Comparison of ENCODE assay signal across 8 cellular contexts in the genomic region with DNA sequence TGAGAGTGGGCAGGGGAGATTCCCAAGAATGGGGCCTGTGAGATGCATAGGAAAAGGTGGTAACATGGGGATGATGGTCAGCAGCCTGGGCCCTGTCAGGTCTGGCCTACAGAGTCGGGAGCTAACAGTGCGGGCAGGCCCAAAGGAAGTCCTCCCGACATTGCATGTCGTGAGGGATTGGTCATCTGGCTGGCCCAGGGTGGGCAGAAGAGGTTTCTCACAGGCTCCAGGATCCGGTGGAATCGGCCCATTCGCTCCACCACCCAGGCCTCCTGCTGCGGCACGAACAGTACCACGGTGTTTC. TPM values are rescaled to one million over a fixed set of nuclear protein-coding genes. Genes with fewer than 3 reads are reported as not detected.
A peak's percentile ranks its signal among the peaks of the same experiment; 100 is the strongest.
DNase-seq lines count a peak whose midpoint lies in the region; ATAC-seq, FAIRE-seq and TF ChIP-seq lines count a peak whose summit lies in the region.

No MANE protein-coding gene starts in this region.

- TF ChIP-seq CTCF in AG04449 (IDR thresholded peaks at IDR 0.05; ENCODE audit: insufficient read depth, low read length, missing control alignments): no peak

- H3K4me1 ChIP-seq in GM23248 (ENCODE audit: insufficient read depth) (peaks cover 5% of the 10 kb centered on the region; the same call in 1 of the 2 replicates), right cardiac atrium (ENCODE audit: control insufficient read depth, insufficient read depth, low read length) (no peaks in the 10 kb centered on the region), small intestine (ENCODE audit: control insufficient read depth in 2 of 2, insufficient read depth in 1 of 2, low read depth in 1 of 2, low read length in 1 of 2) (peaks cover 0 to 4% of the 10 kb centered on the region in 2 donors)

- no peaks in the 10 kb centered on the region for H3K27me3 Mint-ChIP-seq in activated CD4-positive, alpha-beta memory T cell treated with anti-CD3 and anti-CD28 coated beads, Interleukin-2, amount 10 ng/mL, durations not matched to agents 7 days and 5 days

- H3K4me3 Mint-ChIP-seq in activated CD4-positive, alpha-beta memory T cell treated with anti-CD3 and anti-CD28 coated beads, Interleukin-2, amount 10 ng/mL, durations not matched to agents 7 days and 5 days: peak overlapping the region; percentile 80

- H3K4me1 Mint-ChIP-seq in activated CD4-positive, alpha-beta memory T cell treated with anti-CD3 and anti-CD28 coated beads, Interleukin-2, amount 10 ng/mL, durations not matched to agents 7 days and 5 days: peaks cover 44% of the 10 kb centered on the region

- H3F3A ChIP-seq in GM23248 (ENCODE audit: insufficient read depth): peaks cover 24% of the 10 kb centered on the region

- no peak for ATAC-seq in right cardiac atrium

- intact Hi-C loops in right cardiac atrium (cut with DNase I): no loop called here

- H3K36me3 Mint-ChIP-seq in activated CD4-positive, alpha-beta memory T cell treated with anti-CD3 and anti-CD28 coated beads, Interleukin-2, amount 10 ng/mL, durations not matched to agents 7 days and 5 days (ENCODE audit: low read depth): peaks cover 51% of the 10 kb centered on the region

- POLR2A ChIA-PET in AG04449 (lab: Yijun Ruan, JAX): interaction anchor here (0.6 to 1.3 kb wide), 5 partner anchors 9 to 44 kb away, joined by 3 to 13 read pairs (median 10); a partner anchor contains a TSS
- POLR2A ChIA-PET in activated CD4-positive, alpha-beta memory T cell treated with anti-CD3 and anti-CD28 coated beads, Interleukin-2, amount 10 ng/mL, durations not matched to agents 7 days and 5 days (lab: Charles Lee): interaction anchor here (1.4 to 4.8 kb wide), 5 partner anchors 9 to 31 kb away, joined by 6 to 61 read pairs (median 38); a partner anchor contains a TSS

- no peaks in the 10 kb centered on the region for H3K9me3 Mint-ChIP-seq in activated CD4-positive, alpha-beta memory T cell treated with anti-CD3 and anti-CD28 coated beads, Interleukin-2, amount 10 ng/mL, durations not matched to agents 7 days and 5 days

- peak overlapping the region; percentile 98 for H3K9ac ChIP-seq in GM23248

- DNase-seq in AG04449 (ENCODE audit: low read depth, low spot score) (no peak), GM23248 (peak; percentile 61), right cardiac atrium (no peak), small intestine (no peak), DMS 273 (lab: John Stamatoyannopoulos, UW; ENCODE audit: unreplicated experiment) (no peak), SHP77 (lab: John Stamatoyannopoulos, UW) (no peak)
- no peak for DNase-seq in activated CD4-positive, alpha-beta memory T cell treated with anti-CD3 and anti-CD28 coated beads, Interleukin-2, amount 10 ng/mL, durations not matched to agents 7 days and 5 days
- DNase-seq in stimulated activated CD4-positive, alpha-beta T cell treated with anti-CD3 and anti-CD28 coated beads, Interleukin-2, amount 100 ng/mL, for 24 hours: no peak

- H3K27ac Mint-ChIP-seq in activated CD4-positive, alpha-beta memory T cell treated with anti-CD3 and anti-CD28 coated beads, Interleukin-2, amount 10 ng/mL, durations not matched to agents 7 days and 5 days: peak overlapping the region; percentile 88

- CTCF ChIA-PET in AG04449 (lab: Yijun Ruan, JAX): interaction anchor here (0.6 to 15.9 kb wide), 9 partner anchors 6 to 377 kb away, joined by 3 to 162 read pairs (median 6); a partner anchor contains a TSS
- CTCF ChIA-PET in activated CD4-positive, alpha-beta memory T cell treated with anti-CD3 and anti-CD28 coated beads, Interleukin-2, amount 10 ng/mL, durations not matched to agents 7 days and 5 days (lab: Charles Lee): interaction anchor here (1.3 to 3.1 kb wide), 7 partner anchors 10 to 203 kb away, joined by 4 to 28 read pairs (median 8); a partner anchor contains a TSS

- H3K79me2 ChIP-seq in GM23248 (ENCODE audit: insufficient read depth): peaks cover 44% of the 10 kb centered on the region

- H2AFZ ChIP-seq in GM23248: peak overlapping the region; percentile 95

- H3K9me2 ChIP-seq in GM23248 (ENCODE audit: insufficient read depth): no peaks in the 10 kb centered on the region

- peaks cover 31% of the 10 kb centered on the region; the same call in 1 of the 2 replicates for H3K36me3 ChIP-seq in GM23248 (ENCODE audit: low read depth)
- H3K36me3 ChIP-seq in small intestine (ENCODE audit: control insufficient read depth in 2 of 2, insufficient read depth in 2 of 2, low read length in 2 of 2): peaks cover 6 to 20% of the 10 kb centered on the region in 2 donors

- H3K4me2 ChIP-seq in GM23248 (ENCODE audit: unreplicated experiment): peak overlapping the region; percentile 92

- WGBS in GM23248 (ENCODE audit: low coverage in 1 of 2, low lambda C conversion rate in 2 of 2, missing lambda C conversion rate in 2 of 2), 2 experiments: 3 to 7% methylated on average over 5 to 10 of the region's 10 CpGs
- WGBS in right cardiac atrium: 2% methylated on average over 10 of the region's 10 CpGs
- 3% methylated on average over 10 of the region's 10 CpGs for WGBS in small intestine, 3 donors

- peak overlapping the region; percentile 65 for H3K4me3 ChIP-seq in AG04449 (ENCODE audit: low read depth, low read length)
- peak overlapping the region; percentile 95 for H3K4me3 ChIP-seq in GM23248
- peak overlapping the region; percentile 84 for H3K4me3 ChIP-seq in right cardiac atrium (ENCODE audit: low read length)
- peak overlapping the region; percentile 73 to 78 for H3K4me3 ChIP-seq in small intestine (ENCODE audit: low read depth in 1 of 2, low read length in 2 of 2)

- FAIRE-seq in small intestine (lab: Jason Lieb, UNC): no peak

- no peaks in the 10 kb centered on the region for H4K20me1 ChIP-seq in GM23248 (ENCODE audit: insufficient read depth)

- in situ Hi-C loops in GM23248 (cut with MboI): no loop called here

- H3K27me3 ChIP-seq in GM23248 (replicated peaks; ENCODE audit: insufficient read depth) (no peaks in the 10 kb centered on the region), right cardiac atrium (ENCODE audit: control insufficient read depth, insufficient read depth) (no peaks in the 10 kb centered on the region), small intestine (ENCODE audit: control insufficient read depth in 2 of 2, insufficient read depth in 2 of 2, low read length in 2 of 2) (no peaks in the 10 kb centered on the region)

- H3K27ac ChIP-seq in GM23248: peak overlapping the region; percentile 98
- H3K27ac ChIP-seq in right cardiac atrium (ENCODE audit: low read length): peak overlapping the region; percentile 96
- H3K27ac ChIP-seq in small intestine (ENCODE audit: low read depth in 1 of 2, low read length in 1 of 2): peak overlapping the region in 1 of 2 donors; percentile 88

- H3K9me3 ChIP-seq in GM23248 (ENCODE audit: low read depth) (no peaks in the 10 kb centered on the region), right cardiac atrium (ENCODE audit: control insufficient read depth, low read length) (no peaks in the 10 kb centered on the region), small intestine (ENCODE audit: control insufficient read depth, low read depth) (no peaks in the 10 kb centered on the region)

RNA-seq across cellular contexts. Expression of a gene that starts 0.5 kb away (rescaled TPM):
- total RNA-seq in GM23248 (2014; rRNA removed; shearing (Covaris generic)): 101 and 124 TPM in 2 replicates
- polyA plus RNA-seq in GM23248 (2016; fragmentation: Nextera tagmentation; extraction: Ambion mirVana) (120 and 129 TPM in 2 replicates), right cardiac atrium (118 TPM), small intestine (100 to 1,000 TPM; 125 to 160 (median 132) TPM)
- 10 to 100 TPM; 96.0 to 96.9 TPM for total RNA-seq in activated CD4-positive, alpha-beta memory T cell treated with anti-CD3 and anti-CD28 coated beads, Interleukin-2, amount 10 ng/mL, durations not matched to agents 7 days and 5 days
- total RNA-seq in right cardiac atrium: 100 to 1,000 TPM; 104 to 117 (median 110) TPM

RNA-seq across cellular contexts. Expression of a gene that starts 6.0 kb away (rescaled TPM):
- 16.4 and 17.4 TPM in 2 replicates for total RNA-seq in GM23248 (2014; rRNA removed; shearing (Covaris generic))
- polyA plus RNA-seq in GM23248 (2016; fragmentation: Nextera tagmentation; extraction: Ambion mirVana) (18.6 and 19.5 TPM in 2 replicates), right cardiac atrium (10.0 TPM), small intestine (10 to 100 TPM; 10.8 to 23.8 (median 13.4) TPM)
- 10 to 100 TPM; 22.8 to 28.6 TPM for total RNA-seq in activated CD4-positive, alpha-beta memory T cell treated with anti-CD3 and anti-CD28 coated beads, Interleukin-2, amount 10 ng/mL, durations not matched to agents 7 days and 5 days
- total RNA-seq in right cardiac atrium: 10 to 100 TPM; 10.2 to 17.6 (median 12.7) TPM

RNA-seq across cellular contexts. Expression of a gene that starts 13.2 kb away (rescaled TPM):
- 44.3 and 50.4 TPM in 2 replicates for total RNA-seq in GM23248 (2014; rRNA removed; shearing (Covaris generic))
- polyA plus RNA-seq in GM23248 (2016; fragmentation: Nextera tagmentation; extraction: Ambion mirVana): 29.4 and 30.5 TPM in 2 replicates
- total RNA-seq in activated CD4-positive, alpha-beta memory T cell treated with anti-CD3 and anti-CD28 coated beads, Interleukin-2, amount 10 ng/mL, durations not matched to agents 7 days and 5 days: 10 to 100 TPM; 24.6 to 26.8 TPM
- total RNA-seq in right cardiac atrium: 10 to 100 TPM; 15.5 to 19.5 (median 16.9) TPM
- polyA plus RNA-seq in right cardiac atrium: 14.0 TPM
- 10 to 100 TPM; 11.3 to 20.1 (median 17.8) TPM for polyA plus RNA-seq in small intestine

RNA-seq across cellular contexts. Expression of a gene that starts 22.7 kb away (rescaled TPM):
- total RNA-seq in GM23248 (2014; rRNA removed; shearing (Covaris generic)): 11.5 and 20.0 TPM in 2 replicates
- polyA plus RNA-seq in GM23248 (2016; fragmentation: Nextera tagmentation; extraction: Ambion mirVana) (15.3 and 15.8 TPM in 2 replicates), right cardiac atrium (4.7 TPM), small intestine (10 to 100 TPM in 2 of 3 donors, 1 to 10 TPM in 1; 10.0 to 21.1 (median 12.3) TPM)
- 100 to 1,000 TPM in 1 of 2 experiments, 10 to 100 TPM in 1; 97.0 to 100 TPM for total RNA-seq in activated CD4-positive, alpha-beta memory T cell treated with anti-CD3 and anti-CD28 coated beads, Interleukin-2, amount 10 ng/mL, durations not matched to agents 7 days and 5 days
- total RNA-seq in right cardiac atrium: 1 to 10 TPM; 2.1 to 8.8 (median 4.6) TPM

RNA-seq across cellular contexts. Expression of a gene that starts 30.0 kb away (rescaled TPM):
- 295 and 329 TPM in 2 replicates for total RNA-seq in GM23248 (2014; rRNA removed; shearing (Covaris generic))
- polyA plus RNA-seq in GM23248 (2016; fragmentation: Nextera tagmentation; extraction: Ambion mirVana): 252 and 255 TPM in 2 replicates
- total RNA-seq in activated CD4-positive, alpha-beta memory T cell treated with anti-CD3 and anti-CD28 coated beads, Interleukin-2, amount 10 ng/mL, durations not matched to agents 7 days and 5 days: 100 to 1,000 TPM; 224 to 236 TPM
- 100 to 1,000 TPM; 184 to 224 (median 192) TPM for total RNA-seq in right cardiac atrium
- 149 TPM for polyA plus RNA-seq in right cardiac atrium
- 100 to 1,000 TPM in 1 of 3 donors, 10 to 100 TPM in 2; 54.0 to 116 (median 58.6) TPM for polyA plus RNA-seq in small intestine
